1 cellular context compared by ENCODE assay signal in the genomic region with DNA sequence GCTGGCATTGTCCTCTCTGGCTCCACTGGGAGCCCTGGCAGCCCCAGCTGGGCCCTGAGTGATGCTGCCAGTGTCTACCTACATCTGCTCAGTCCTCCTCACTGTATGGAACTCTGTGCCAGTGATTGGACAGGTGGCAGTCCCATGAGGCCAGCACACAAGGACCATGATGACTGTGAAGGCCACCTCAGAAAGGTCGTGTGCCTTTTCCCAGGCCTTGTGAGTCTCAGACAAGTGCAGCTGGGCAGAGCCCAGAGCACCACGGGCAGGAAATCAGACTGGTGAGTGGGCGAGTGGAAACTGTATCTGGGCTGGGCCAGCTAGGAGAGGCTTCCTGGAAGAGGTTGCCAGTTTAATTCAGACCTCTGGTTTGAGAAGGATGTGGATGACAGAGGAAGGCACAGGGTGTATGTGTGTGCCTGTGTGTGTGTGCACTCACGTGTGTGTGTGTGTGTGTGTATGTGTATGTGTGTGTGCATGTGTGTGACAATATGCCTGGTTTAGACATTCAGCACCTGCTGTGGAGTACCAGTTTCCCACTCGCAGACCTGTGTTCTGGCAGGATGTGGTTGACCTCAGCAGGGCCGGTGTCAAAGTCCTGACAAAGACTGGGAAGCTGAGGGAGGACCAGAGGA.
TF ChIP-seq lines count a peak whose summit lies in the region.

No MANE protein-coding gene starts in this region.

TF ChIP-seq in HepG2, 621 proteins besides CTCF, POLR2A, EP300 and RAD21:
- TF ChIP-seq REL (CRISPR knock-in tag; conservative IDR thresholded peaks at IDR 0.05) = no peak
- TF ChIP-seq ZNF670 (CRISPR knock-in tag; IDR thresholded peaks at IDR 0.05; ENCODE audit: borderline replicate concordance) = no peak
- TF ChIP-seq RFX3 (CRISPR knock-in tag; IDR thresholded peaks at IDR 0.05) = no peak
- no peak for TF ChIP-seq ZNF282 (IDR thresholded peaks at IDR 0.05; ENCODE audit: partially characterized antibody)
- TF ChIP-seq, protein P1, sequence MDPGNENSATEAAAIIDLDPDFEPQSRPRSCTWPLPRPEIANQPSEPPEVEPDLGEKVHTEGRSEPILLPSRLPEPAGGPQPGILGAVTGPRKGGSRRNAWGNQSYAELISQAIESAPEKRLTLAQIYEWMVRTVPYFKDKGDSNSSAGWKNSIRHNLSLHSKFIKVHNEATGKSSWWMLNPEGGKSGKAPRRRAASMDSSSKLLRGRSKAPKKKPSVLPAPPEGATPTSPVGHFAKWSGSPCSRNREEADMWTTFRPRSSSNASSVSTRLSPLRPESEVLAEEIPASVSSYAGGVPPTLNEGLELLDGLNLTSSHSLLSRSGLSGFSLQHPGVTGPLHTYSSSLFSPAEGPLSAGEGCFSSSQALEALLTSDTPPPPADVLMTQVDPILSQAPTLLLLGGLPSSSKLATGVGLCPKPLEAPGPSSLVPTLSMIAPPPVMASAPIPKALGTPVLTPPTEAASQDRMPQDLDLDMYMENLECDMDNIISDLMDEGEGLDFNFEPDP (CRISPR knock-in tag; conservative IDR thresholded peaks at IDR 0.05) = no peak
- TF ChIP-seq, protein P2, sequence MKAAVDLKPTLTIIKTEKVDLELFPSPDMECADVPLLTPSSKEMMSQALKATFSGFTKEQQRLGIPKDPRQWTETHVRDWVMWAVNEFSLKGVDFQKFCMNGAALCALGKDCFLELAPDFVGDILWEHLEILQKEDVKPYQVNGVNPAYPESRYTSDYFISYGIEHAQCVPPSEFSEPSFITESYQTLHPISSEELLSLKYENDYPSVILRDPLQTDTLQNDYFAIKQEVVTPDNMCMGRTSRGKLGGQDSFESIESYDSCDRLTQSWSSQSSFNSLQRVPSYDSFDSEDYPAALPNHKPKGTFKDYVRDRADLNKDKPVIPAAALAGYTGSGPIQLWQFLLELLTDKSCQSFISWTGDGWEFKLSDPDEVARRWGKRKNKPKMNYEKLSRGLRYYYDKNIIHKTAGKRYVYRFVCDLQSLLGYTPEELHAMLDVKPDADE (CRISPR knock-in tag; IDR thresholded peaks at IDR 0.05) = no peak
- TF ChIP-seq BRCA1 (CRISPR knock-in tag; IDR thresholded peaks at IDR 0.05) = no peak
- no peak for TF ChIP-seq NR2F1 (CRISPR knock-in tag; IDR thresholded peaks at IDR 0.05)
- TF ChIP-seq EED (CRISPR knock-in tag; IDR thresholded peaks at IDR 0.05) = no peak
- no peak for TF ChIP-seq ZKSCAN5 (CRISPR knock-in tag; IDR thresholded peaks at IDR 0.05)
- TF ChIP-seq, protein P3, sequence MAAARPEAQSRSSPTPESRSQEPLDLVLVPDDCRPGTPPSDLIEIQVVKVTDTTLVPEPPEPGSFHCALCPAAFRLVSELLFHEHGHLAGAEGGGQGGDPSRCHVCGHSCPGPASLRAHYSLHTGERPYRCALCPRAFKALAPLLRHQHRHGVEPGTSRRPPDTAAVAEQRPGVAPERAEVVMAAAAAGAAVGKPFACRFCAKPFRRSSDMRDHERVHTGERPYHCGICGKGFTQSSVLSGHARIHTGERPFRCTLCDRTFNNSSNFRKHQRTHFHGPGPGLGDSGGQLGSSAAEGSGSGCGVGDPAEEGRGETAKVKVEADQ (CRISPR knock-in tag; IDR thresholded peaks at IDR 0.05; ENCODE audit: borderline replicate concordance) = no peak
- TF ChIP-seq FLYWCH1 (CRISPR knock-in tag; IDR thresholded peaks at IDR 0.05) = no peak
- no peak for TF ChIP-seq SALL2 (CRISPR knock-in tag; IDR thresholded peaks at IDR 0.05)
- TF ChIP-seq, protein P4, sequence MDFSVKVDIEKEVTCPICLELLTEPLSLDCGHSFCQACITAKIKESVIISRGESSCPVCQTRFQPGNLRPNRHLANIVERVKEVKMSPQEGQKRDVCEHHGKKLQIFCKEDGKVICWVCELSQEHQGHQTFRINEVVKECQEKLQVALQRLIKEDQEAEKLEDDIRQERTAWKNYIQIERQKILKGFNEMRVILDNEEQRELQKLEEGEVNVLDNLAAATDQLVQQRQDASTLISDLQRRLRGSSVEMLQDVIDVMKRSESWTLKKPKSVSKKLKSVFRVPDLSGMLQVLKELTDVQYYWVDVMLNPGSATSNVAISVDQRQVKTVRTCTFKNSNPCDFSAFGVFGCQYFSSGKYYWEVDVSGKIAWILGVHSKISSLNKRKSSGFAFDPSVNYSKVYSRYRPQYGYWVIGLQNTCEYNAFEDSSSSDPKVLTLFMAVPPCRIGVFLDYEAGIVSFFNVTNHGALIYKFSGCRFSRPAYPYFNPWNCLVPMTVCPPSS (IDR thresholded peaks at IDR 0.05) = no peak
- no peak for TF ChIP-seq HMGA1 (CRISPR knock-in tag; conservative IDR thresholded peaks at IDR 0.05)
- no peak for TF ChIP-seq SAP130 (CRISPR knock-in tag; IDR thresholded peaks at IDR 0.05; ENCODE audit: low read depth)
- TF ChIP-seq ZNF839 (CRISPR knock-in tag; IDR thresholded peaks at IDR 0.05; ENCODE audit: borderline replicate concordance) = no peak
